Comparison of ENCODE assay signal across 8 cellular contexts in the genomic region with DNA sequence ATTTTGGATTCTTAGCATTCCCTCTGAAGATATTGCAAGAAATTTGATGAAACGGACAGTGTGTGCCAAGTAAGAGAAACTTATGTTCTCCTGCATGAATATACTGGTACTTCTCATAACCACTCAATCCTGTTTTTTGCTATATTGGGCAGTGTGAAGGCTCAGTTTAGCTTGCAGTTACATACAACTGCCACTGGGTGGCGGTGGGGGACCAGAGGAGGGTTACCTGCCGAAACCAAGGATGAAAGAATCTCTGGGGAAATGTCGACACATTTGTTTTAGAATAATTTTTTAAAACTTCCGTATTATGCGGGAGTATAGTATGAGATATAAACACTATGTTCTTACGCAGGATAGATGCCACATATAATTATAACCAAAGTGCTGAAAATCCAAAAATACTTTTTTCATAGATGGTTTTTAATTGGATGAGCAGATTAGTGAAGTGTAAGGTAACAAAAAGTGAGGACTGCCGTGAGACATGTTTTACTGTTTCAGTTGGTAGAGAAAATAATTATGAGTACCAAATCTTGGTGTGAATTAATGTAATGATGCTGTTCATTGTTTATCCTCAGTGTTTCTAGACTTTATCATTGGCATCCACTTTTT. TPM values are rescaled to one million over a fixed set of nuclear protein-coding genes. Genes with fewer than 3 reads are reported as not detected.
DNase-seq lines count a peak whose midpoint lies in the region; ATAC-seq and TF ChIP-seq lines count a peak whose summit lies in the region.

No MANE protein-coding gene starts in this region.

- peak; percentile 100 for TF ChIP-seq CTCF in fibroblast of villous mesenchyme (IDR thresholded peaks at IDR 0.05; ENCODE audit: insufficient read depth, low read depth, low read length)
- peak; percentile 97 for TF ChIP-seq CTCF in osteocyte (IDR thresholded peaks at IDR 0.05)
- TF ChIP-seq CTCF in type B pancreatic cell (conservative IDR thresholded peaks at IDR 0.05) = peak; percentile 98

- H3K27ac Mint-ChIP-seq in activated T-helper 17 cell treated with anti-CD3 and anti-CD28 coated beads, Interleukin-2, amount 50 U/mL, for 72 hours = no peak overlapping the region
- H3K27ac Mint-ChIP-seq in osteocyte (ENCODE audit: unreplicated experiment) (no peak overlapping the region), type B pancreatic cell (no peak overlapping the region)

- H3K36me3 Mint-ChIP-seq in activated T-helper 17 cell treated with anti-CD3 and anti-CD28 coated beads, Interleukin-2, amount 50 U/mL, for 72 hours (ENCODE audit: low read depth) = peaks cover 65% of the 10 kb centered on the region
- H3K36me3 Mint-ChIP-seq in osteocyte (ENCODE audit: unreplicated experiment) = peaks cover 22% of the 10 kb centered on the region
- H3K36me3 Mint-ChIP-seq in type B pancreatic cell = peaks cover 27% of the 10 kb centered on the region

- H3K4me3 Mint-ChIP-seq in activated T-helper 17 cell treated with anti-CD3 and anti-CD28 coated beads, Interleukin-2, amount 50 U/mL, for 72 hours = peak overlapping the region; percentile 62
- H3K4me3 Mint-ChIP-seq in osteocyte (ENCODE audit: unreplicated experiment) = peak overlapping the region; percentile 7
- H3K4me3 Mint-ChIP-seq in type B pancreatic cell = peak overlapping the region; percentile 57

- DNase-seq in GDM1 (lab: John Stamatoyannopoulos, UW) = peak; percentile 40
- peak; percentile 44 for DNase-seq in H4 (ENCODE audit: low spot score)
- DNase-seq in LHCN-M2 (ENCODE audit: low read depth) = peak; percentile 61
- peak; percentile 66 for DNase-seq in RPMI8226
- DNase-seq in fibroblast of villous mesenchyme (ENCODE audit: low read depth) = peak; percentile 73
- peak; percentile 85 for DNase-seq in osteocyte (ENCODE audit: extremely low spot score, unreplicated experiment)
- peak; percentile 80 for DNase-seq in type B pancreatic cell (ENCODE audit: extremely low spot score, unreplicated experiment)

- H3K4me3 ChIP-seq in fibroblast of villous mesenchyme (ENCODE audit: low read depth, low read length) = peak overlapping the region; percentile 4

- H3K9me3 Mint-ChIP-seq in activated T-helper 17 cell treated with anti-CD3 and anti-CD28 coated beads, Interleukin-2, amount 50 U/mL, for 72 hours = no peaks in the 10 kb centered on the region
- H3K9me3 Mint-ChIP-seq in osteocyte (ENCODE audit: unreplicated experiment) = no peaks in the 10 kb centered on the region
- H3K9me3 Mint-ChIP-seq in type B pancreatic cell = no peaks in the 10 kb centered on the region

- peak; percentile 85 for ATAC-seq in activated T-helper 17 cell treated with anti-CD3 and anti-CD28 coated beads, Interleukin-2, amount 50 U/mL, for 72 hours (replicated peaks)

- H3K4me1 Mint-ChIP-seq in activated T-helper 17 cell treated with anti-CD3 and anti-CD28 coated beads, Interleukin-2, amount 50 U/mL, for 72 hours = peaks cover 25% of the 10 kb centered on the region
- H3K4me1 Mint-ChIP-seq in osteocyte (ENCODE audit: unreplicated experiment) = peaks cover 3% of the 10 kb centered on the region
- peaks cover 22% of the 10 kb centered on the region for H3K4me1 Mint-ChIP-seq in type B pancreatic cell (ENCODE audit: unreplicated experiment)

- no peaks in the 10 kb centered on the region for H3K27me3 Mint-ChIP-seq in activated T-helper 17 cell treated with anti-CD3 and anti-CD28 coated beads, Interleukin-2, amount 50 U/mL, for 72 hours
- H3K27me3 Mint-ChIP-seq in osteocyte (ENCODE audit: unreplicated experiment) (no peaks in the 10 kb centered on the region), type B pancreatic cell (no peaks in the 10 kb centered on the region)

RNA-seq across cellular contexts. Expression of gene TRMT11, which starts 9.7 kb away (rescaled TPM):
- total RNA-seq in H4 (2014; rRNA removed; shearing (Covaris generic)) = 18.4 and 19.1 TPM in 2 replicates
- total RNA-seq in LHCN-M2 (2014; rRNA removed) (18.8 and 20.7 TPM in 2 replicates), fibroblast of villous mesenchyme (29.6 and 49.2 TPM in 2 replicates), osteocyte (20.4 and 21.1 TPM in 2 replicates), type B pancreatic cell (ENCODE audit: low replicate concordance) (16.3 and 22.3 TPM in 2 replicates)
- polyA plus RNA-seq in LHCN-M2 (2012) = 5.0 TPM
- total RNA-seq in activated T-helper 17 cell treated with anti-CD3 and anti-CD28 coated beads, Interleukin-2, amount 50 U/mL, for 72 hours = 10 to 100 TPM; 39.5 to 44.1 TPM

RNA-seq across cellular contexts. Expression of gene HINT3, which starts 39.5 kb away (rescaled TPM):
- total RNA-seq in H4 (2014; rRNA removed; shearing (Covaris generic)) = 10.0 and 10.6 TPM in 2 replicates
- total RNA-seq in LHCN-M2 (2014; rRNA removed) (9.7 and 10.9 TPM in 2 replicates), fibroblast of villous mesenchyme (14.5 and 23.3 TPM in 2 replicates), osteocyte (15.0 and 16.6 TPM in 2 replicates), type B pancreatic cell (ENCODE audit: low replicate concordance) (14.8 and 19.9 TPM in 2 replicates)
- 3.6 TPM for polyA plus RNA-seq in LHCN-M2 (2012)
- total RNA-seq in activated T-helper 17 cell treated with anti-CD3 and anti-CD28 coated beads, Interleukin-2, amount 50 U/mL, for 72 hours = 1 to 10 TPM; 6.2 to 8.2 TPM

Comparison
In these comparisons a context has a peak if more than half of its experiments do, and no peak if none do; other contexts are left out.
1. Peak in every context shown above with its lines: DNase-seq, ATAC-seq and H3K4me3 ChIP-seq.
2. H3K4me3 Mint-ChIP-seq: peak in every context shown above with its lines; median percentile 62 in activated T-helper 17 cell treated with anti-CD3 and anti-CD28 coated beads, Interleukin-2, amount 50 U/mL, for 72 hours; 57 in type B pancreatic cell; 7 in osteocyte.